10 cellular contexts compared by ENCODE assay signal in genomic region chr1:41500378-41500777, GRCh38. TPM values are rescaled to one million over a fixed set of nuclear protein-coding genes. Genes with fewer than 3 reads are reported as not detected.
DNase-seq lines count a peak whose midpoint lies in the region; ATAC-seq, FAIRE-seq and TF ChIP-seq lines count a peak whose summit lies in the region.
"Had no signal": no experiment of that assay in that cellular context is flagged by ENCODE, and none has a peak within 500 bp of the region (broad histone marks: within the 10 kb centered on the region; RNA-seq: fewer than 3 reads in every experiment).

No MANE protein-coding gene starts in this region.

- intact Hi-C loops in mucosa of descending colon (cut with DNase I, micrococcal nuclease) (no loop called here), ovary (cut with DNase I) (no loop called here)

- WGBS in ovary, 3 donors, result 67 to 77% (median 75%) methylated on average over 10 of the region's 10 CpGs

- H3K27ac ChIP-seq in coronary artery (peak overlapping the region; percentile 67 to 94), ovary (no peak overlapping the region)

- H3K4me3 ChIP-seq in coronary artery (no peak overlapping the region), mucosa of descending colon (no peak overlapping the region), ovary (no peak overlapping the region)

- DNase-seq in SIG-M5 treated with dmso at 0.1 percent for 504 hours (lab: John Stamatoyannopoulos, UW; ENCODE audit: unreplicated experiment) (peak; percentile 51), SIG-M5 (lab: John Stamatoyannopoulos, UW) (no peak), coronary artery (ENCODE audit: low spot score) (peak; percentile 85), mucosa of descending colon (peak; percentile 88), urothelium cell line (ENCODE audit: low spot score) (peak; percentile 89), OCI-M2 (lab: John Stamatoyannopoulos, UW; ENCODE audit: unreplicated experiment) (no peak), ovary (no peak)
- DNase-seq: cortex of kidney had no signal

- TF ChIP-seq CTCF in coronary artery (IDR thresholded peaks at IDR 0.05), result no peak
- no peak for TF ChIP-seq CTCF in mucosa of descending colon (IDR thresholded peaks at IDR 0.05)
- TF ChIP-seq CTCF in ovary (IDR thresholded peaks at IDR 0.05), result no peak

- no peaks in the 10 kb centered on the region for H3K9me3 ChIP-seq in mucosa of descending colon
- no peaks in the 10 kb centered on the region for H3K9me3 ChIP-seq in ovary

- no peaks in the 10 kb centered on the region for H3K27me3 ChIP-seq in ovary

- no peak for TF ChIP-seq EP300 in ovary (IDR thresholded peaks at IDR 0.05)

- ATAC-seq in mucosa of descending colon, result peak; percentile 75
- ATAC-seq in HG02798 (IDR thresholded peaks at IDR 0.05; ENCODE audit: poor library complexity, unreplicated experiment), result no peak

- no peak for TF ChIP-seq POLR2A in ovary (IDR thresholded peaks at IDR 0.05)

- peaks cover 54% of the 10 kb centered on the region for H3K4me1 ChIP-seq in mucosa of descending colon (ENCODE audit: low read depth)
- H3K4me1 ChIP-seq in ovary (ENCODE audit: insufficient read depth), result peaks cover 6% of the 10 kb centered on the region

- FAIRE-seq in urothelium cell line (lab: Jason Lieb, UNC), result peak; percentile 94

- no peaks in the 10 kb centered on the region for H3K36me3 ChIP-seq in mucosa of descending colon (ENCODE audit: low read depth)
- H3K36me3 ChIP-seq in ovary, result no peaks in the 10 kb centered on the region

RNA-seq across cellular contexts. Expression of gene EDN2, which starts 15.9 kb away (rescaled TPM):
- 1 to 10 TPM; 1.6 to 5.8 (median 2.0) TPM for total RNA-seq in mucosa of descending colon
- total RNA-seq in ovary, result 10 to 100 TPM in 1 of 7 donors, 1 to 10 TPM in 1, under 1 TPM in 3, not detected in 2; 0.20 to 24.8 (median 0.36) TPM
- not detected for polyA plus RNA-seq in ovary
- total RNA-seq: pulmonary artery endothelial cell had no signal

Comparison
In these comparisons a context has a peak if more than half of its experiments do, and no peak if none do; other contexts are left out.
1. DNase-seq: peak in SIG-M5 treated with dmso at 0.1 percent for 504 hours (single experiment), coronary artery (single experiment), mucosa of descending colon (3 of 3) and urothelium cell line (single experiment); none in SIG-M5 (single experiment), OCI-M2 (single experiment) and ovary (0 of 5).
2. H3K27ac ChIP-seq: peak in coronary artery (2 of 2); none in ovary (0 of 2).